Comparison of ENCODE assay signal across 1 cellular context in genomic region chr22:35364230-35364629, GRCh38.
TF ChIP-seq lines count a peak whose summit lies in the region.

No MANE protein-coding gene starts in this region.

TF ChIP-seq in HEK293, 187 proteins besides CTCF, POLR2A, EP300 and RAD21 (continued from another document):
- TF ChIP-seq ZNF518A (tag by site-specific recombination; conservative IDR thresholded peaks at IDR 0.05; ENCODE audit: low read depth) (0 out of 2 replicates have a peak, but pooled peaks have one; percentile 43), HIC1 (tag by site-specific recombination; IDR thresholded peaks at IDR 0.05) (peak; percentile 80), TRIM28 (IDR thresholded peaks at IDR 0.05; ENCODE audit: borderline replicate concordance, low read length) (peak; percentile 75; the same call in 1 of the 2 replicates), ZNF24 (tag by site-specific recombination; IDR thresholded peaks at IDR 0.05) (peak; percentile 95), ZBTB21 (tag by site-specific recombination; IDR thresholded peaks at IDR 0.05) (peak; percentile 94), IKZF3 (tag by site-specific recombination; IDR thresholded peaks at IDR 0.05) (peak; percentile 50; the same call in 1 of the 2 replicates), ZBTB20 (tag by site-specific recombination; IDR thresholded peaks at IDR 0.05) (peak; percentile 12; the same call in 1 of the 2 replicates), KLF1 (tag by site-specific recombination; IDR thresholded peaks at IDR 0.05) (peak; percentile 56; the same call in 1 of the 2 replicates), ZNF639 (tag by site-specific recombination; IDR thresholded peaks at IDR 0.05) (peak; percentile 92)
